ENCODE assay signal across 18 cellular contexts in genomic region chr15:70243686-70244540, GRCh38.
DNase-seq lines count a peak whose midpoint lies in the region; ATAC-seq and TF ChIP-seq lines count a peak whose summit lies in the region.
"Had no signal": no experiment of that assay in that cellular context is flagged by ENCODE, and none has a peak within 500 bp of the region (broad histone marks: within the 10 kb centered on the region; RNA-seq: fewer than 3 reads in every experiment).

No MANE protein-coding gene starts in this region.

- H3K4me3 ChIP-seq in HEK293 (ENCODE audit: low read depth, low read length) (no peak overlapping the region), osteoblast (ENCODE audit: insufficient read depth, low read length) (no peak overlapping the region), mammary epithelial cell (replicated peaks in 1 of 3; ENCODE audit: insufficient read depth in 1 of 3, low read depth in 2 of 3, low read length in 3 of 3) (no peak overlapping the region)
- H3K4me3 ChIP-seq: skin epidermis, upper lobe of right lung had no signal

- H3K4me1 Mint-ChIP-seq in HFFc6 (ENCODE audit: low read depth): peaks cover 13% of the 10 kb centered on the region

- H3K4me2 ChIP-seq in osteoblast (ENCODE audit: insufficient read depth, low read length): no peak overlapping the region
- H3K4me2 ChIP-seq in mammary epithelial cell (ENCODE audit: insufficient read depth, low read depth, low read length): no peak overlapping the region

- H3K9me3 Mint-ChIP-seq in HFFc6: no peaks in the 10 kb centered on the region
- H3K9me3 Mint-ChIP-seq: activated naive CD4-positive, alpha-beta T cell treated with anti-CD3 and anti-CD28 coated beads, Interleukin-2, amount 50 U/mL, for 72 hours; stimulated activated naive CD8-positive, alpha-beta T cell treated with anti-CD3 and anti-CD28 coated beads, Interleukin-15, amount 100 ng/mL, for 72 hours had no signal

- H3K79me2 ChIP-seq in osteoblast (ENCODE audit: insufficient read depth, low read length): no peaks in the 10 kb centered on the region
- H3K79me2 ChIP-seq in mammary epithelial cell (ENCODE audit: insufficient read depth, low read length): no peaks in the 10 kb centered on the region

- peaks cover 17% of the 10 kb centered on the region; the same call in 1 of the 2 replicates for H3K4me1 ChIP-seq in HEK293 (ENCODE audit: control insufficient read depth, insufficient read depth, low read length)
- peaks cover 3% of the 10 kb centered on the region for H3K4me1 ChIP-seq in osteoblast (ENCODE audit: insufficient read depth, low read length)
- H3K4me1 ChIP-seq in mammary epithelial cell (ENCODE audit: insufficient read depth, low read length): peaks cover 16% of the 10 kb centered on the region

- BruUV-seq in mammary epithelial cell (replicated peaks; lab: Mats Ljungman, UMichigan): no TSS peak

- CTCF ChIA-PET in HEK293 (lab: Yijun Ruan, JAX) (interaction anchor here (0.6 to 0.9 kb wide), 2 partner anchors 43 to 668 kb away, joined by 3 read pairs; no protein-coding TSS in a partner anchor), mammary epithelial cell (lab: Charles Lee; ENCODE audit: low non-redundant PET) (interaction anchor here (0.6 kb wide), 1 partner anchor 181 kb away, joined by 5 read pairs; no protein-coding TSS in a partner anchor)

- no peak overlapping the region for H3K27ac Mint-ChIP-seq in HFFc6
- H3K27ac Mint-ChIP-seq: activated naive CD4-positive, alpha-beta T cell treated with anti-CD3 and anti-CD28 coated beads, Interleukin-2, amount 50 U/mL, for 72 hours; stimulated activated naive CD8-positive, alpha-beta T cell treated with anti-CD3 and anti-CD28 coated beads, Interleukin-15, amount 100 ng/mL, for 72 hours had no signal

- no peak overlapping the region for H3K27ac ChIP-seq in HEK293 (ENCODE audit: extremely low read depth, low read depth, low read length)
- peak overlapping the region; percentile 58 for H3K27ac ChIP-seq in KOPT-K1 (ENCODE audit: low read depth, low read length, poor library complexity, severe bottlenecking)
- H3K27ac ChIP-seq in osteoblast (ENCODE audit: low read depth, low read length): no peak overlapping the region
- no peak overlapping the region for H3K27ac ChIP-seq in mammary epithelial cell (ENCODE audit: insufficient read depth, low read depth, low read length)
- H3K27ac ChIP-seq: skin epidermis, upper lobe of right lung had no signal

- WGBS in mammary epithelial cell (ENCODE audit: low coverage, missing lambda C conversion rate): 96% methylated on average over 7 of the region's 7 CpGs

- dilution Hi-C loops in mammary epithelial cell (cut with HindIII; ENCODE audit: low sequenced_read_pairs): no loop called here

- H2AFZ ChIP-seq in osteoblast (ENCODE audit: low read length) (no peak overlapping the region), mammary epithelial cell (ENCODE audit: low read depth, low read length) (no peak overlapping the region)

- ATAC-seq in HG02981 (IDR thresholded peaks at IDR 0.05; ENCODE audit: unreplicated experiment): no peak
- ATAC-seq: activated naive CD4-positive, alpha-beta T cell treated with anti-CD3 and anti-CD28 coated beads, Interleukin-2, amount 50 U/mL, for 72 hours; stimulated activated naive CD8-positive, alpha-beta T cell treated with anti-CD3 and anti-CD28 coated beads, Interleukin-15, amount 100 ng/mL, for 72 hours; upper lobe of right lung had no signal

- H3K9ac ChIP-seq in mammary epithelial cell (ENCODE audit: insufficient read depth, low read length): no peak overlapping the region

- peaks cover 27% of the 10 kb centered on the region for H3K27me3 Mint-ChIP-seq in HFFc6 (ENCODE audit: insufficient read depth)
- H3K27me3 Mint-ChIP-seq: naive B cell; stimulated activated naive CD8-positive, alpha-beta T cell treated with anti-CD3 and anti-CD28 coated beads, Interleukin-15, amount 100 ng/mL, for 72 hours had no signal

- H3K27me3 ChIP-seq in osteoblast (ENCODE audit: insufficient read depth, low read length) (no peaks in the 10 kb centered on the region), mammary epithelial cell (ENCODE audit: insufficient read depth, low read length) (no peaks in the 10 kb centered on the region)
- H3K27me3 ChIP-seq: upper lobe of right lung had no signal

- H3K36me3 Mint-ChIP-seq in HFFc6 (ENCODE audit: low read depth): no peaks in the 10 kb centered on the region
- H3K36me3 Mint-ChIP-seq: naive B cell had no signal

- peak; percentile 16 for DNase-seq in cerebellar cortex (ENCODE audit: low spot score)
- peak; percentile 52 for DNase-seq in osteoblast (ENCODE audit: insufficient read length, low spot score, missing footprints)
- DNase-seq in mammary epithelial cell: no peak
- DNase-seq in HFFc6: no peak
- DNase-seq: activated CD4-positive, alpha-beta T cell treated with anti-CD3 and anti-CD28 coated beads, Interleukin-2, amount 50 U/mL, for 4 hours; MM.1S; naive B cell; NCI-H1694 treated with DMSO at 0.1 percent for 48 hours; NCI-H446; SHP77; stimulated activated CD4-positive, alpha-beta T cell treated with anti-CD3 and anti-CD28 coated beads, Interleukin-2, amount 100 ng/mL, for 48 hours; stimulated activated naive CD8-positive, alpha-beta T cell treated with anti-CD3 and anti-CD28 coated beads, Interleukin-15, amount 100 ng/mL, for 72 hours; upper lobe of right lung had no signal

- in situ Hi-C loops in mammary epithelial cell (cut with MboI; ENCODE audit: low sequenced_read_pairs in 2 of 2): no loop called here

- H3K36me3 ChIP-seq in HEK293 (ENCODE audit: control insufficient read depth in 2 of 2, insufficient read depth in 1 of 2, low read length in 2 of 2): no peaks in the 10 kb centered on the region
- H3K36me3 ChIP-seq in KOPT-K1 (ENCODE audit: insufficient read depth, low read length): no peaks in the 10 kb centered on the region
- no peaks in the 10 kb centered on the region for H3K36me3 ChIP-seq in osteoblast (ENCODE audit: insufficient read depth, low read length)
- H3K36me3 ChIP-seq in mammary epithelial cell (ENCODE audit: insufficient read depth, low read length): no peaks in the 10 kb centered on the region
- H3K36me3 ChIP-seq: upper lobe of right lung had no signal

- H4K20me1 ChIP-seq in osteoblast (ENCODE audit: insufficient read depth, low read length) (no peaks in the 10 kb centered on the region), mammary epithelial cell (ENCODE audit: insufficient read depth, low read length) (no peaks in the 10 kb centered on the region)

- peak; percentile 35 for TF ChIP-seq CTCF in HEK293 (tag by site-specific recombination; IDR thresholded peaks at IDR 0.05)
- no peak for TF ChIP-seq CTCF in osteoblast (IDR thresholded peaks at IDR 0.05; ENCODE audit: extremely low read depth, low read depth, low read length)
- peak in 1 of 2 donors; percentile 1 for TF ChIP-seq CTCF in mammary epithelial cell (conservative IDR thresholded peaks at IDR 0.05 in 1 of 2, IDR thresholded peaks at IDR 0.05 in 1 of 2; ENCODE audit: extremely low read depth in 1 of 2, insufficient read depth in 1 of 2, low read depth in 1 of 2, low read length in 2 of 2)
- no peak for TF ChIP-seq CTCF in HFFc6 (IDR thresholded peaks at IDR 0.05)

- H3K9me3 ChIP-seq in HEK293 (ENCODE audit: control insufficient read depth, insufficient read depth, low read depth, low read length): no peaks in the 10 kb centered on the region
- no peaks in the 10 kb centered on the region for H3K9me3 ChIP-seq in KOPT-K1 (ENCODE audit: insufficient read depth, low read length, poor library complexity, severe bottlenecking)
- H3K9me3 ChIP-seq in osteoblast (ENCODE audit: low read depth, low read length): no peaks in the 10 kb centered on the region
- no peaks in the 10 kb centered on the region for H3K9me3 ChIP-seq in mammary epithelial cell (replicated peaks; ENCODE audit: insufficient read depth, low read length)
- H3K9me3 ChIP-seq: upper lobe of right lung had no signal

- POLR2A ChIA-PET in HEK293 (lab: Yijun Ruan, JAX): no interaction called here

- H3K4me3 Mint-ChIP-seq in HFFc6: no peak overlapping the region
- H3K4me3 Mint-ChIP-seq: stimulated activated naive CD8-positive, alpha-beta T cell treated with anti-CD3 and anti-CD28 coated beads, Interleukin-15, amount 100 ng/mL, for 72 hours had no signal

- intact Hi-C loops in mammary epithelial cell (cut with micrococcal nuclease): loop anchor here (5.0 kb wide), 1 partner anchor 122 kb away; no protein-coding TSS in a partner anchor

TF ChIP-seq in HEK293, 187 proteins besides CTCF, POLR2A, EP300 and RAD21 (continues in another document):
- TF ChIP-seq KLF8 (tag by site-specific recombination; IDR thresholded peaks at IDR 0.05) (no peak), ZNF37A (tag by site-specific recombination; IDR thresholded peaks at IDR 0.05) (no peak), ZNF280C (tag by site-specific recombination; IDR thresholded peaks at IDR 0.05) (no peak), ZNF223 (tag by site-specific recombination; IDR thresholded peaks at IDR 0.05) (no peak), ZNF341 (tag by site-specific recombination; IDR thresholded peaks at IDR 0.05; ENCODE audit: low read depth) (no peak), ZNF837 (tag by site-specific recombination; IDR thresholded peaks at IDR 0.05) (no peak), YY1 (tag by site-specific recombination; IDR thresholded peaks at IDR 0.05) (no peak)

Comparison
In these comparisons a context has a peak if more than half of its experiments do, and no peak if none do; other contexts are left out.
1. DNase-seq: peak in cerebellar cortex (single experiment) and osteoblast (single experiment); none in mammary epithelial cell (single experiment) and HFFc6 (single experiment).